ENCODE assay signal across 17 cellular contexts in genomic region chr6:95143408-95144180, GRCh38.
"Had no signal": no experiment of that assay in that cellular context is flagged by ENCODE, and none has a peak within 500 bp of the region (broad histone marks: within the 10 kb centered on the region; RNA-seq: fewer than 3 reads in every experiment).

No MANE protein-coding gene starts in this region.

- H3K4me3 Mint-ChIP-seq: activated naive CD8-positive, alpha-beta T cell; memory B cell; naive B cell; neural crest cell; stimulated activated naive CD8-positive, alpha-beta T cell treated with anti-CD3 and anti-CD28 coated beads, Interleukin-15, Interleukin-2, amounts not matched to agents 100 ng/mL and 50 ng/mL, for 24 hours had no signal

- H3K9me3 ChIP-seq: heart left ventricle, left lung, mucosa of descending colon, tibial nerve, uterus had no signal

- H3K36me3 ChIP-seq: heart left ventricle, left lung, tibial nerve, uterus had no signal

- H3K27me3 Mint-ChIP-seq: activated naive CD8-positive, alpha-beta T cell; memory B cell; naive B cell; stimulated activated naive CD8-positive, alpha-beta T cell treated with anti-CD3 and anti-CD28 coated beads, Interleukin-15, Interleukin-2, amounts not matched to agents 100 ng/mL and 50 ng/mL, for 24 hours had no signal

- H3K4me1 Mint-ChIP-seq: memory B cell, naive B cell, neural crest cell had no signal

- H3K4me1 ChIP-seq: heart left ventricle, left lung, tibial nerve, uterus had no signal

- H3K36me3 Mint-ChIP-seq: activated naive CD8-positive, alpha-beta T cell; memory B cell; naive B cell had no signal

- H3K4me3 ChIP-seq: heart left ventricle, left lung, mucosa of descending colon, tibial nerve, uterus had no signal

- H3K27ac ChIP-seq: heart left ventricle, left lung, tibial nerve, uterus had no signal

- H3K27ac Mint-ChIP-seq: activated naive CD8-positive, alpha-beta T cell; memory B cell; naive B cell; stimulated activated naive CD8-positive, alpha-beta T cell treated with anti-CD3 and anti-CD28 coated beads, Interleukin-15, Interleukin-2, amounts not matched to agents 100 ng/mL and 50 ng/mL, for 24 hours had no signal

- DNase-seq: activated CD4-positive, alpha-beta T cell treated with anti-CD3 and anti-CD28 coated beads, Interleukin-2, amount 50 U/mL, for 48 hours; activated gamma-delta T cell treated with Interleukin-2 at 50 U/mL for 16 hours; cerebellar nuclear complex; cortex of kidney; heart left ventricle; kidney; left lung; mucosa of descending colon; naive B cell; retina; stimulated activated CD4-positive, alpha-beta T cell treated with anti-CD3 and anti-CD28 coated beads, Interleukin-2, amount 100 ng/mL, for 24 hours; uterus had no signal

- H3K9me3 Mint-ChIP-seq: memory B cell; naive B cell; neural crest cell; stimulated activated naive CD8-positive, alpha-beta T cell treated with anti-CD3 and anti-CD28 coated beads, Interleukin-15, Interleukin-2, amounts not matched to agents 100 ng/mL and 50 ng/mL, for 24 hours had no signal

- H3K27me3 ChIP-seq: heart left ventricle, left lung, tibial nerve, uterus had no signal

- ATAC-seq: heart left ventricle, left lung, mucosa of descending colon had no signal
